Comparison of ENCODE assay signal across 17 cellular contexts in the genomic region with DNA sequence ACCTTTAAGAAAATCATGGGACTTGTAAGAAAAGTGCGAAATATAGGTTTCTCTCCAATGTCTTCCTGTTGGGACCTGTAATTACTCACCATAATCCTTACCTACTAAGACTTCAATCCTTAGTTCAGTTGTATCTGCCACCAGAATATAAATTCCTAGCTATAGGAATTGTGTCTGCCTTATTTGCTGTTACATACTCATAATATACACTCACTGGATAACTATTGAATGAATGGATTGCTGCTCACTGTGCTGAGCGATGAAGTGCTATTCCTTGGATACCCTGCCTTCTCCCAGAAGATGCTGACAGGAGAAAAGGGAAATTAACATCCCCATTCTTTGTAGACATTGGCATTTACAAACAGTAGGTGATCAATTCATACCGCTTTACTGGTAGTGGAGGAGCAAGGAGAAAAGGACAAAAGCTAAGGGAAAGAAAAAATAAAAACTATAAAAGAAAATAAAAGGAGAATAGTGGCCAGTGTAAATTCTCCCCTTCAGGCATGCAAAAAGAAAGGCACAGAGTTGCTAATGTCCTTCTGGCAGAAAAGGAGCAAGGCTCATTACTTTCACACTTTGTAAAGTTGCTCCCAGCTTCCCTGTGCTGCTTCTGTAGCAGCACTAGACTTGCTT.
"Had no signal": no experiment of that assay in that cellular context is flagged by ENCODE, and none has a peak within 500 bp of the region (broad histone marks: within the 10 kb centered on the region; RNA-seq: fewer than 3 reads in every experiment).

No MANE protein-coding gene starts in this region.

- H3K4me1 Mint-ChIP-seq: activated naive CD4-positive, alpha-beta T cell treated with anti-CD3 and anti-CD28 coated beads, Interleukin-2, amount 50 U/mL, for 24 hours; central memory CD8-positive, alpha-beta T cell; naive B cell; stimulated activated memory B cell treated with anti-CD40 and anti-IgM and Interleukin-4, amounts not matched to agents 10 μg/mL and 1 μg/mL and 100 μg/mL, for 72 hours had no signal

- H3K27ac ChIP-seq: foreskin keratinocyte, tibial artery, vagina had no signal

- H3K36me3 Mint-ChIP-seq: activated naive CD4-positive, alpha-beta T cell treated with anti-CD3 and anti-CD28 coated beads, Interleukin-2, amount 50 U/mL, for 24 hours; naive B cell; stimulated activated memory B cell treated with anti-CD40 and anti-IgM and Interleukin-4, amounts not matched to agents 10 μg/mL and 1 μg/mL and 100 μg/mL, for 72 hours had no signal

- H3K27me3 Mint-ChIP-seq: activated CD8-positive, alpha-beta T cell treated with anti-CD3 and anti-CD28 coated beads for 36 hours; activated naive CD4-positive, alpha-beta T cell treated with anti-CD3 and anti-CD28 coated beads, Interleukin-2, amount 50 U/mL, for 24 hours; central memory CD8-positive, alpha-beta T cell; naive B cell; stimulated activated memory B cell treated with anti-CD40 and anti-IgM and Interleukin-4, amounts not matched to agents 10 μg/mL and 1 μg/mL and 100 μg/mL, for 72 hours had no signal

- H3K36me3 ChIP-seq: tibial artery, vagina had no signal

- H3K27me3 ChIP-seq: foreskin keratinocyte, tibial artery, vagina had no signal

- H3K27ac Mint-ChIP-seq: activated CD8-positive, alpha-beta T cell treated with anti-CD3 and anti-CD28 coated beads for 36 hours; activated naive CD4-positive, alpha-beta T cell treated with anti-CD3 and anti-CD28 coated beads, Interleukin-2, amount 50 U/mL, for 24 hours; naive B cell; stimulated activated memory B cell treated with anti-CD40 and anti-IgM and Interleukin-4, amounts not matched to agents 10 μg/mL and 1 μg/mL and 100 μg/mL, for 72 hours had no signal

- H3K4me3 ChIP-seq: tibial artery, vagina had no signal

- DNase-seq: activated CD4-positive, alpha-beta T cell treated with anti-CD3 and anti-CD28 coated beads for 4 hours; activated CD8-positive, alpha-beta T cell treated with anti-CD3 and anti-CD28 coated beads for 36 hours; activated effector memory CD4-positive, alpha-beta T cell treated with anti-CD3 and anti-CD28 coated beads, Interleukin-2, amount 50 U/mL, for 16 hours; activated T-cell treated with anti-CD3 and anti-CD28 coated beads, Interleukin-2, amount 50 U/mL, for 48 hours; cortex of kidney; effector CD8-positive, alpha-beta T cell; islet precursor cell; mammary epithelial cell; naive B cell; posterior cingulate gyrus; T-helper 2 cell; tibial artery had no signal

- H3K4me3 Mint-ChIP-seq: activated CD8-positive, alpha-beta T cell treated with anti-CD3 and anti-CD28 coated beads for 36 hours; activated naive CD4-positive, alpha-beta T cell treated with anti-CD3 and anti-CD28 coated beads, Interleukin-2, amount 50 U/mL, for 24 hours; central memory CD8-positive, alpha-beta T cell; naive B cell; stimulated activated memory B cell treated with anti-CD40 and anti-IgM and Interleukin-4, amounts not matched to agents 10 μg/mL and 1 μg/mL and 100 μg/mL, for 72 hours had no signal

- H3K9me3 Mint-ChIP-seq: activated naive CD4-positive, alpha-beta T cell treated with anti-CD3 and anti-CD28 coated beads, Interleukin-2, amount 50 U/mL, for 24 hours; naive B cell had no signal
